Comparison of ENCODE assay signal across 8 cellular contexts in genomic region chr12:57935839-57936512, GRCh38. TPM values are rescaled to one million over a fixed set of nuclear protein-coding genes. Genes with fewer than 3 reads are reported as not detected.
A peak's percentile ranks its signal among the peaks of the same experiment; 100 is the strongest.
DNase-seq lines count a peak whose midpoint lies in the region; ATAC-seq, FAIRE-seq and TF ChIP-seq lines count a peak whose summit lies in the region.

No MANE protein-coding gene starts in this region.

- peak overlapping the region; percentile 93 for H3K4me3 ChIP-seq in adipocyte (ENCODE audit: low read length)
- peak overlapping the region; percentile 43 to 78 (median 67) for H3K4me3 ChIP-seq in heart right ventricle
- peak overlapping the region; percentile 60 to 68 (median 66) for H3K4me3 ChIP-seq in upper lobe of left lung

- H3K36me3 ChIP-seq in adipocyte (ENCODE audit: control insufficient read depth, insufficient read depth, low read length, severe bottlenecking) (no peaks in the 10 kb centered on the region), heart right ventricle (peaks cover 0 to 11% (median 0%) of the 10 kb centered on the region in 9 donors), upper lobe of left lung (no peaks in the 10 kb centered on the region)

- peaks cover 18% of the 10 kb centered on the region for H3K4me1 ChIP-seq in adipocyte (ENCODE audit: control insufficient read depth, insufficient read depth, low read length)
- H3K4me1 ChIP-seq in heart right ventricle, result peaks cover 4 to 35% (median 17%) of the 10 kb centered on the region in 9 donors
- H3K4me1 ChIP-seq in upper lobe of left lung, result peaks cover 8 to 24% (median 14%) of the 10 kb centered on the region in 4 donors

- H3K27me3 ChIP-seq in adipocyte (replicated peaks; ENCODE audit: control insufficient read depth, insufficient read depth, low read length), result no peaks in the 10 kb centered on the region
- no peaks in the 10 kb centered on the region for H3K27me3 ChIP-seq in heart right ventricle
- no peaks in the 10 kb centered on the region for H3K27me3 ChIP-seq in upper lobe of left lung

- TF ChIP-seq EP300 in upper lobe of left lung (IDR thresholded peaks at IDR 0.05), result no peak

- TF ChIP-seq CTCF in heart right ventricle (IDR thresholded peaks at IDR 0.05), result no peak
- TF ChIP-seq CTCF in upper lobe of left lung (IDR thresholded peaks at IDR 0.05), result no peak

- intact Hi-C loops in heart right ventricle (cut with DNase I) (no loop called here), posterior cingulate gyrus (cut with DNase I) (no loop called here)

- 2% methylated on average over 29 of the region's 29 CpGs for WGBS in heart right ventricle, 2 donors
- 3 to 4% methylated on average over 29 of the region's 29 CpGs for WGBS in upper lobe of left lung, 2 donors

- peak overlapping the region; percentile 14 to 90 (median 72) for H3K27ac ChIP-seq in heart right ventricle
- peak overlapping the region; percentile 63 to 86 (median 80) for H3K27ac ChIP-seq in upper lobe of left lung

- DNase-seq in GM12891 (ENCODE audit: insufficient read length, low spot score) (peak; percentile 62), NCI-H1417 treated with DMSO at 0.1 percent for 48 hours (lab: John Stamatoyannopoulos, UW) (peak; percentile 77), SW 1271 (lab: John Stamatoyannopoulos, UW) (peak; percentile 79 to 95), adipocyte (ENCODE audit: low read depth) (peak; percentile 97), heart right ventricle (peak; percentile 81 to 93), posterior cingulate gyrus (peak; percentile 84 to 99 (median 94)), upper lobe of left lung (peak; percentile 77 to 96)

- ATAC-seq in HG02798 (IDR thresholded peaks at IDR 0.05; ENCODE audit: poor library complexity, unreplicated experiment) (peak; percentile 100), heart right ventricle (peak; percentile 93 to 98 (median 96)), upper lobe of left lung (ENCODE audit: low FRiP score in 2 of 2) (peak; percentile 96 to 99)

- FAIRE-seq in GM12891 (lab: Jason Lieb, UNC), result peak; percentile 99

- peak; percentile 91 for TF ChIP-seq POLR2A in GM12891 (IDR thresholded peaks at IDR 0.05; ENCODE audit: low read depth, low read length)
- TF ChIP-seq POLR2A in upper lobe of left lung (IDR thresholded peaks at IDR 0.05), result peak in 2 of 4 donors; percentile 44 to 65

- H3K9ac ChIP-seq in adipocyte (ENCODE audit: low read length), result peak overlapping the region; percentile 86

- H3K9me3 ChIP-seq in adipocyte (ENCODE audit: control insufficient read depth, low read length) (no peaks in the 10 kb centered on the region), heart right ventricle (no peaks in the 10 kb centered on the region), upper lobe of left lung (no peaks in the 10 kb centered on the region)

TF ChIP-seq in GM12891, 5 proteins besides CTCF, POLR2A, EP300 and RAD21:
- TF ChIP-seq POU2F2 (IDR thresholded peaks at IDR 0.05; ENCODE audit: low read depth, low read length) (peak; percentile 82), TAF1 (IDR thresholded peaks at IDR 0.05; ENCODE audit: low read depth, low read length) (peak; percentile 81; the same call in 1 of the 2 replicates), POLR2AphosphoS5 (IDR thresholded peaks at IDR 0.05; ENCODE audit: low read depth, low read length) (peak; percentile 90), PAX5 (IDR thresholded peaks at IDR 0.05; ENCODE audit: insufficient read depth, low read length, severe bottlenecking) (peak; percentile 51), SPI1 (IDR thresholded peaks at IDR 0.05; ENCODE audit: low read depth, low read length) (peak; percentile 40; the same call in 1 of the 2 replicates)

RNA-seq across cellular contexts. Expression of gene ATP23, which starts 5.4 kb away (rescaled TPM):
- polyA plus RNA-seq in GM12891 (2012; ENCODE audit: low read depth, missing spikeins), result 11.8 TPM
- total RNA-seq in heart right ventricle, result 1 to 10 TPM; 2.8 to 8.5 (median 6.4) TPM
- 10 to 100 TPM in 1 of 2 donors, 1 to 10 TPM in 1; 6.8 to 11.3 TPM for polyA plus RNA-seq in heart right ventricle
- total RNA-seq in upper lobe of left lung, result 10 to 100 TPM in 1 of 6 donors, 1 to 10 TPM in 4, not detected in 1; 4.7 to 18.8 (median 7.7) TPM

Comparison
In these comparisons a context has a peak if more than half of its experiments do, and no peak if none do; other contexts are left out.
1. Peak in every context shown above with its lines: DNase-seq, ATAC-seq, H3K4me3 ChIP-seq and H3K27ac ChIP-seq.